10 cellular contexts compared by ENCODE assay signal in the genomic region with DNA sequence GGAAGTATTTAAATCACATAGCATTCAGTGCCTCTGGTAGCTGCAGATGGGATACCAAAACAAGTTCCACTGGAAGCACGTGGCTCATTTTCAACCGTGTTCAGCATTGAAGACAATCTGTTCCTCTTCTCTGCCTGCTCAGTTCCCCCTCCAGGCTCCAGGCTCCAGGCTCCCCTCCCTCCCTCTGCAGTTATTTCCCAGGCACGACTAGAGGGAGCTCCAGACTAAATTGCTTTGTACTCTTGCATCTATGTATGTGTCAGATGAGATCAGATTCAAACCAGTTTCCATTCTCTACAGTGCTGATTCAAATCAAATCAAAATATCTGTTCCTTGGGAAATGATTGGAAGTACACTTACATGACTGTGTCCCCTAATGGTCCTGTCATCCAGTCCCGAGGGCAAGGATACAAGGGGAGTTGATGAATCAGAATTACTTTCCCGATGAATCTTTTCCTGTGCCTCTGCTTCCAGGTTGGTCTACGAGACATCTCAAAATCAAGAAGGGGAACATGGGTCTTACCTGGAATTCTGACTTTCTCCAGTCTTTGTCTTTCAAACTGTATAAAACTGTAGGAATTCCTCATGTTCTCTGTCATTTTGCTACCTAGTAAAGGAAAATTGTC.
DNase-seq lines count a peak whose midpoint lies in the region; ATAC-seq, FAIRE-seq and TF ChIP-seq lines count a peak whose summit lies in the region.
"Had no signal": no experiment of that assay in that cellular context is flagged by ENCODE, and none has a peak within 500 bp of the region (broad histone marks: within the 10 kb centered on the region; RNA-seq: fewer than 3 reads in every experiment).

No MANE protein-coding gene starts in this region.

- TF ChIP-seq CTCF in hepatocyte (IDR thresholded peaks at IDR 0.05; ENCODE audit: poor library complexity), result peak; percentile 63

- H3K4me2 ChIP-seq in hepatocyte, result no peak overlapping the region

- H3K9me3 ChIP-seq in hepatocyte (ENCODE audit: low read depth) (no peaks in the 10 kb centered on the region), small intestine (ENCODE audit: control insufficient read depth, low read depth) (no peaks in the 10 kb centered on the region)
- H3K9me3 ChIP-seq: Peyer's patch, upper lobe of left lung had no signal

- WGBS in hepatocyte (ENCODE audit: low lambda C conversion rate, missing lambda C conversion rate), result 46% methylated on average over 6 of the region's 6 CpGs
- 38 to 46% (median 43%) methylated on average over 6 of the region's 6 CpGs for WGBS in small intestine, 3 donors

- no peaks in the 10 kb centered on the region for H3K9me2 ChIP-seq in hepatocyte (replicated peaks; ENCODE audit: insufficient read depth)

- H3K36me3 ChIP-seq in hepatocyte (replicated peaks; ENCODE audit: insufficient read depth, low read depth) (no peaks in the 10 kb centered on the region), small intestine (ENCODE audit: control insufficient read depth in 2 of 2, insufficient read depth in 2 of 2, low read length in 2 of 2) (no peaks in the 10 kb centered on the region)
- H3K36me3 ChIP-seq: Peyer's patch, upper lobe of left lung had no signal

- no peaks in the 10 kb centered on the region for H3K4me1 ChIP-seq in hepatocyte (ENCODE audit: insufficient read depth)
- no peaks in the 10 kb centered on the region for H3K4me1 ChIP-seq in small intestine (ENCODE audit: control insufficient read depth in 2 of 2, insufficient read depth in 1 of 2, low read depth in 1 of 2, low read length in 1 of 2)
- H3K4me1 ChIP-seq: Peyer's patch, upper lobe of left lung had no signal

- no peak for FAIRE-seq in small intestine (lab: Jason Lieb, UNC)

- H3K79me2 ChIP-seq in hepatocyte, result no peaks in the 10 kb centered on the region

- H3K27me3 ChIP-seq in hepatocyte (no peaks in the 10 kb centered on the region), small intestine (ENCODE audit: control insufficient read depth in 2 of 2, insufficient read depth in 2 of 2, low read length in 2 of 2) (no peaks in the 10 kb centered on the region)
- H3K27me3 ChIP-seq: Peyer's patch, upper lobe of left lung had no signal

- H3K4me3 ChIP-seq in hepatocyte (no peak overlapping the region), small intestine (ENCODE audit: low read depth in 1 of 2, low read length in 2 of 2) (no peak overlapping the region)
- H3K4me3 ChIP-seq: Peyer's patch, upper lobe of left lung had no signal

- ATAC-seq in GM21619 (IDR thresholded peaks at IDR 0.05; ENCODE audit: unreplicated experiment), result no peak

- DNase-seq in NCI-H1417 (lab: John Stamatoyannopoulos, UW) (peak in 2 of 3 experiments; percentile 5 to 23), NCI-H1417 treated with DMSO at 0.1 percent for 48 hours (lab: John Stamatoyannopoulos, UW) (no peak), SKM-1 (lab: John Stamatoyannopoulos, UW; ENCODE audit: unreplicated experiment) (peak; percentile 6), hepatocyte (ENCODE audit: low spot score) (peak; percentile 68), substantia nigra (lab: John Stamatoyannopoulos, UW) (peak in 27 of 49 donors; percentile 0 to 39 (median 10)), small intestine (no peak), NCI-H128 (lab: John Stamatoyannopoulos, UW; ENCODE audit: unreplicated experiment) (no peak)
- DNase-seq: upper lobe of left lung had no signal

- H4K20me1 ChIP-seq in hepatocyte (ENCODE audit: insufficient read depth, poor library complexity, severe bottlenecking), result no peaks in the 10 kb centered on the region

- H3K27ac ChIP-seq in hepatocyte (no peak overlapping the region), substantia nigra (ENCODE audit: low read depth, low read length, poor library complexity, severe bottlenecking) (no peak overlapping the region), small intestine (ENCODE audit: low read depth in 1 of 2, low read length in 1 of 2) (no peak overlapping the region)
- H3K27ac ChIP-seq: Peyer's patch, upper lobe of left lung had no signal

- no peak overlapping the region for H2AFZ ChIP-seq in hepatocyte

Comparison
In these comparisons a context has a peak if more than half of its experiments do, and no peak if none do; other contexts are left out.
1. DNase-seq: peak in NCI-H1417 (2 of 3), SKM-1 (single experiment), hepatocyte (single experiment) and substantia nigra (27 of 49); none in NCI-H1417 treated with DMSO at 0.1 percent for 48 hours (single experiment), small intestine (single experiment) and NCI-H128 (single experiment).